19 cellular contexts compared by ENCODE assay signal in the genomic region with DNA sequence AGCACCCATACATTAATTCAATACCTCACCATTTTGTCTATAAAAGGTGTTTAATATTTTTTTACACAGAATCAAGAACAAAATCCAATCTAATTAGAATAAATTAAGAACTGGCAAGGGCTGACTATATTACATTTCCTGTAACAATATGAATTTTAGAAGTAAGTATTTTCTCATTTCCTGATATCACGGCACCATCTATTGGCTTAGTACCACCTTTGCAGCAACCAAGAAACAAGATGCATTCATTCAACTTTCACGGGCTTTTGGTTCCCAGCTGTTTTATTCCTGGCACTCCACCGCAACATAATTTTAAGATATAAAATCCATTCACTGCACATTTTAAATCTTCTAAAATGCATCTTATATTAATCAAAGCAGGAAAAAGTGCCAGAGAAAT. TPM values are rescaled to one million over a fixed set of nuclear protein-coding genes. Genes with fewer than 3 reads are reported as not detected.
A peak's percentile ranks its signal among the peaks of the same experiment; 100 is the strongest.
DNase-seq lines count a peak whose midpoint lies in the region; ATAC-seq, FAIRE-seq and TF ChIP-seq lines count a peak whose summit lies in the region.
"Had no signal": no experiment of that assay in that cellular context is flagged by ENCODE, and none has a peak within 500 bp of the region (broad histone marks: within the 10 kb centered on the region; RNA-seq: fewer than 3 reads in every experiment).

No MANE protein-coding gene starts in this region.

- peaks cover 84% of the 10 kb centered on the region for H3K79me2 ChIP-seq in PC-9 (ENCODE audit: low read depth)
- peaks cover 8 to 91% of the 10 kb centered on the region in 2 experiments for H3K79me2 ChIP-seq in H1 (ENCODE audit: control insufficient read depth in 1 of 2, insufficient read depth in 2 of 2, low read length in 2 of 2)

- intact Hi-C loops in CD4-positive, alpha-beta T cell (cut with DNase I, micrococcal nuclease), result loop anchor here in 1 of 2 experiments (5.0 kb wide), 1 partner anchor 267 kb away; no protein-coding TSS in a partner anchor
- intact Hi-C loops in PC-9 (cut with micrococcal nuclease; ENCODE audit: unreplicated experiment) (loop anchor here (5.0 to 10.0 kb wide), 4 partner anchors 100 to 467 kb away; partner anchors contain the start of genes NR6A1 and OLFML2A), prostate gland (cut with DNase I) (loop anchor here (10.0 kb wide), 1 partner anchor 270 kb away; no protein-coding TSS in a partner anchor)
- intact Hi-C loops in activated naive CD4-positive, alpha-beta T cell treated with anti-CD3 and anti-CD28 coated beads for 36 hours (cut with micrococcal nuclease), result loop anchor here (1.0 kb wide), 1 partner anchor 267 kb away; no protein-coding TSS in a partner anchor

- ATAC-seq in A549 (no peak), GM21515 (IDR thresholded peaks at IDR 0.05; ENCODE audit: unreplicated experiment) (no peak)
- ATAC-seq in CD4-positive, alpha-beta T cell (ENCODE audit: poor library complexity), result no peak
- ATAC-seq: esophagus mucosa, left cardiac atrium, right cardiac atrium had no signal

- 71% methylated on average over 3 of the region's 3 CpGs for WGBS in A549 (ENCODE audit: missing lambda C conversion rate)
- WGBS in H1 (ENCODE audit: extremely low coverage in 1 of 2, insufficient coverage in 1 of 2, insufficient read length in 1 of 2, insufficient replicate concordance in 2 of 2, low coverage in 1 of 2, low lambda C conversion rate in 2 of 2, missing lambda C conversion rate in 1 of 2), 2 experiments, result 93% methylated on average over 3 of the region's 3 CpGs; no CpG with 5 or more reads in 1 of the 2 experiments
- WGBS in prostate gland, result 71% methylated on average over 3 of the region's 3 CpGs

- peaks cover 74% of the 10 kb centered on the region for H3K36me3 Mint-ChIP-seq in CD4-positive, alpha-beta T cell (ENCODE audit: low read depth)
- H3K36me3 Mint-ChIP-seq in activated naive CD4-positive, alpha-beta T cell treated with anti-CD3 and anti-CD28 coated beads for 36 hours (ENCODE audit: low read depth), result peaks cover 7% of the 10 kb centered on the region

- peaks cover 10% of the 10 kb centered on the region for H3K79me1 ChIP-seq in H1 (ENCODE audit: low read depth, low read length)

- TF ChIP-seq EP300 in A549 (IDR thresholded peaks at IDR 0.05) (no peak), H1 (IDR thresholded peaks at IDR 0.05; ENCODE audit: borderline replicate concordance in 1 of 2, low read depth in 2 of 2, low read length in 2 of 2) (no peak)

- H3K23me2 ChIP-seq in H1 (ENCODE audit: low read depth, low read length), result no peaks in the 10 kb centered on the region

- no peaks in the 10 kb centered on the region for H3K27me3 Mint-ChIP-seq in CD4-positive, alpha-beta T cell
- H3K27me3 Mint-ChIP-seq in activated naive CD4-positive, alpha-beta T cell treated with anti-CD3 and anti-CD28 coated beads for 36 hours (ENCODE audit: low read depth), result no peaks in the 10 kb centered on the region

- no peak overlapping the region for H3K4ac ChIP-seq in H1 (replicated peaks; ENCODE audit: insufficient read length, low read depth, low read length)

- H2BK15ac ChIP-seq in H1 (ENCODE audit: low read length), result no peak overlapping the region

- no peak overlapping the region for H3K18ac ChIP-seq in H1 (ENCODE audit: extremely low read depth, low read length)

- H3K4me3 ChIP-seq in A549 (no peak overlapping the region), PC-9 (no peak overlapping the region), H1 (ENCODE audit: extremely low read depth in 1 of 4, insufficient read depth in 2 of 4, low read depth in 3 of 4, low read length in 4 of 4) (no peak overlapping the region), prostate gland (no peak overlapping the region)

- no peak overlapping the region for H3K23ac ChIP-seq in H1 (ENCODE audit: insufficient read length)

- peaks cover 53% of the 10 kb centered on the region for H3K4me1 ChIP-seq in A549
- peaks cover 71% of the 10 kb centered on the region for H3K4me1 ChIP-seq in PC-9 (replicated peaks; ENCODE audit: insufficient read depth)
- peaks cover 6 to 16% (median 13%) of the 10 kb centered on the region in 4 experiments for H3K4me1 ChIP-seq in H1 (replicated peaks in 1 of 4; ENCODE audit: control insufficient read depth in 3 of 4, insufficient read depth in 4 of 4, low read length in 3 of 4)
- peaks cover 4% of the 10 kb centered on the region for H3K4me1 ChIP-seq in prostate gland (replicated peaks)

- H4K8ac ChIP-seq in H1 (ENCODE audit: extremely low read depth, insufficient read depth, low read length), result no peak overlapping the region

- DNase-seq in A549 (ENCODE audit: low read depth in 1 of 2, low spot score in 1 of 2) (no peak), PC-9 (no peak), H1 (ENCODE audit: low read depth in 1 of 2, low spot score in 2 of 2) (no peak), prostate gland (ENCODE audit: low spot score) (no peak), NOMO-1 treated with dmso at 0.1 percent for 144 hours (lab: John Stamatoyannopoulos, UW; ENCODE audit: unreplicated experiment) (no peak)
- no peak for DNase-seq in CD4-positive, alpha-beta T cell
- no peak for DNase-seq in activated naive CD4-positive, alpha-beta T cell treated with anti-CD3 and anti-CD28 coated beads for 36 hours
- DNase-seq: hippocampal formation; left cardiac atrium; NCI-H1105; NCI-H524; right cardiac atrium; stimulated activated CD4-positive, alpha-beta T cell treated with anti-CD3 and anti-CD28 coated beads, Interleukin-2, amount 100 ng/mL, for 48 hours; T1000 had no signal

- H3F3A ChIP-seq in PC-9 (ENCODE audit: insufficient read depth, low read depth), result peaks cover 63% of the 10 kb centered on the region

- H3K36me3 ChIP-seq in PC-9 (ENCODE audit: low read depth) (peaks cover 2% of the 10 kb centered on the region; the same call in 1 of the 2 replicates), H1 (ENCODE audit: control insufficient read depth in 2 of 4, insufficient read depth in 4 of 4, low read length in 3 of 4) (peaks cover 0 to 3% (median under 1%) of the 10 kb centered on the region in 4 experiments; a peak in 1 of 8 replicates), prostate gland (no peaks in the 10 kb centered on the region)

- no peak overlapping the region for H2BK120ac ChIP-seq in H1 (replicated peaks; ENCODE audit: low read depth, low read length)

- H3K4me1 Mint-ChIP-seq in CD4-positive, alpha-beta T cell (ENCODE audit: low read depth), result peaks cover 66% of the 10 kb centered on the region
- peaks cover 61% of the 10 kb centered on the region for H3K4me1 Mint-ChIP-seq in activated naive CD4-positive, alpha-beta T cell treated with anti-CD3 and anti-CD28 coated beads for 36 hours (ENCODE audit: low read depth)

- no peak overlapping the region for H2AK5ac ChIP-seq in H1 (ENCODE audit: low read depth, low read length)

- H3K27me3 ChIP-seq in CD4-positive, alpha-beta T cell (ENCODE audit: control insufficient read depth, insufficient read depth, low read length), result no peaks in the 10 kb centered on the region
- no peaks in the 10 kb centered on the region for H3K27me3 ChIP-seq in PC-9 (ENCODE audit: insufficient read depth, low read depth)
- H3K27me3 ChIP-seq in H1 (replicated peaks in 1 of 4; ENCODE audit: control insufficient read depth in 3 of 4, extremely low read depth in 1 of 4, insufficient read depth in 3 of 4, low read length in 3 of 4), result no peaks in the 10 kb centered on the region
- H3K27me3 ChIP-seq in prostate gland (replicated peaks; ENCODE audit: insufficient read depth), result no peaks in the 10 kb centered on the region

- TF ChIP-seq CTCF in A549 (IDR thresholded peaks at IDR 0.05) (peak; percentile 36; the same call in 2 of the 3 replicates), PC-9 (conservative IDR thresholded peaks at IDR 0.05) (no peak; the same call in 1 of the 2 replicates), H1 (IDR thresholded peaks at IDR 0.05; ENCODE audit: control extremely low read depth in 1 of 3, insufficient read depth in 1 of 3, low read depth in 1 of 3, low read length in 3 of 3) (no peak; a peak in 1 of 4 replicates), prostate gland (IDR thresholded peaks at IDR 0.05) (no peak)
- no peak for TF ChIP-seq CTCF in CD4-positive, alpha-beta T cell (IDR thresholded peaks at IDR 0.05)

- no peak overlapping the region for H3K56ac ChIP-seq in H1 (replicated peaks; ENCODE audit: insufficient read length, low read depth, low read length)

- TF ChIP-seq POLR2A in A549 (IDR thresholded peaks at IDR 0.05; ENCODE audit: low read length) (no peak), H1 (IDR thresholded peaks at IDR 0.05; ENCODE audit: control extremely low read depth in 1 of 2, low read depth in 2 of 2, low read length in 2 of 2) (no peak), prostate gland (IDR thresholded peaks at IDR 0.05) (no peak)

- H3K9ac ChIP-seq in H1 (replicated peaks in 1 of 4; ENCODE audit: extremely low read depth in 1 of 4, low read depth in 3 of 4, low read length in 3 of 4), result no peak overlapping the region

- no peaks in the 10 kb centered on the region for H3K9me3 Mint-ChIP-seq in CD4-positive, alpha-beta T cell
- no peaks in the 10 kb centered on the region for H3K9me3 Mint-ChIP-seq in activated naive CD4-positive, alpha-beta T cell treated with anti-CD3 and anti-CD28 coated beads for 36 hours

- FAIRE-seq in A549 (lab: Jason Lieb, UNC) (no peak), H1 (lab: Jason Lieb, UNC) (no peak)
- FAIRE-seq: GM18507 had no signal

- H2AFZ ChIP-seq in PC-9 (no peak overlapping the region), H1 (ENCODE audit: low read length) (no peak overlapping the region)

- H4K5ac ChIP-seq in H1 (ENCODE audit: insufficient read length, low read depth, low read length), result no peak overlapping the region

- H4K20me1 ChIP-seq in PC-9 (ENCODE audit: insufficient read depth), result peaks cover 20% of the 10 kb centered on the region
- H4K20me1 ChIP-seq in H1 (replicated peaks in 1 of 2; ENCODE audit: control insufficient read depth in 1 of 2, insufficient read depth in 2 of 2, low read length in 2 of 2), result peaks cover 11 to 14% of the 10 kb centered on the region in 2 experiments

- BruUV-seq in PC-9 (replicated peaks; lab: Mats Ljungman, UMichigan), result no TSS peak

- no peak overlapping the region for H4K91ac ChIP-seq in H1 (replicated peaks; ENCODE audit: insufficient read length, low read length)

- H2BK5ac ChIP-seq in H1 (ENCODE audit: low read depth, low read length), result no peak overlapping the region

- H2BK20ac ChIP-seq in H1 (ENCODE audit: low read length), result no peak overlapping the region

- H2BK12ac ChIP-seq in H1 (ENCODE audit: low read depth, low read length), result no peak overlapping the region

- H3K27ac ChIP-seq in A549 (peak overlapping the region in 1 of 2 experiments; percentile 84; a peak in 3 of 6 replicates), PC-9 (peak overlapping the region; percentile 97; the same call in 1 of the 2 replicates), H1 (ENCODE audit: low read depth, low read length) (no peak overlapping the region), prostate gland (no peak overlapping the region)
- no peak overlapping the region for H3K27ac ChIP-seq in CD4-positive, alpha-beta T cell (ENCODE audit: low read depth, low read length)
- H3K27ac ChIP-seq: RWPE1 had no signal

- TF ChIP-seq RAD21 in A549 (conservative IDR thresholded peaks at IDR 0.05 in 1 of 2, IDR thresholded peaks at IDR 0.05 in 1 of 2) (peak; percentile 49 to 59; a peak in 4 of 5 replicates), H1 (IDR thresholded peaks at IDR 0.05 in 1 of 2, conservative IDR thresholded peaks at IDR 0.05 in 1 of 2; ENCODE audit: low read depth in 2 of 2, low read length in 2 of 2) (peak; percentile 24 to 35; a peak in 3 of 4 replicates)

- H3K4me2 ChIP-seq in A549 (peak overlapping the region; percentile 23; the same call in 2 of the 3 replicates), PC-9 (peak overlapping the region; percentile 91; the same call in 1 of the 2 replicates), H1 (ENCODE audit: insufficient read depth in 1 of 2, low read depth in 2 of 2, low read length in 2 of 2) (no peak overlapping the region)

- peak overlapping the region; percentile 27 for H3K27ac Mint-ChIP-seq in CD4-positive, alpha-beta T cell
- no peak overlapping the region for H3K27ac Mint-ChIP-seq in activated naive CD4-positive, alpha-beta T cell treated with anti-CD3 and anti-CD28 coated beads for 36 hours

- CTCF ChIA-PET in A549 (lab: Yijun Ruan, JAX), result interaction anchor here (1.0 to 32.7 kb wide), 11 partner anchors 9 to 852 kb away, joined by 3 to 429 read pairs (median 4); partner anchors contain the start of genes NR6A1 and PSMB7
- CTCF ChIA-PET in CD4-positive, alpha-beta T cell (lab: Charles Lee), result no interaction called here
- CTCF ChIA-PET in PC-9 (lab: Charles Lee), result interaction anchor here (0.6 to 0.7 kb wide), 4 partner anchors 349 to 886 kb away, joined by 4 to 10 read pairs (median 4); no protein-coding TSS in a partner anchor
- CTCF ChIA-PET in H1 (lab: Charles Lee; ENCODE audit: partially characterized antibody), result interaction anchor here (0.8 to 21.3 kb wide), 7 partner anchors 15 to 434 kb away, joined by 3 to 330 read pairs (median 5); partner anchors contain the start of gene PSMB7
- CTCF ChIA-PET in activated naive CD4-positive, alpha-beta T cell treated with anti-CD3 and anti-CD28 coated beads for 36 hours (lab: Charles Lee), result interaction anchor here (0.8 to 1.4 kb wide), 3 partner anchors 12 to 268 kb away, joined by 3 to 5 read pairs (median 3); no protein-coding TSS in a partner anchor

- H3K9me3 ChIP-seq in A549, result no peaks in the 10 kb centered on the region
- H3K9me3 ChIP-seq in CD4-positive, alpha-beta T cell (ENCODE audit: control insufficient read depth, low read length), result no peaks in the 10 kb centered on the region
- H3K9me3 ChIP-seq in PC-9 (ENCODE audit: insufficient read depth, low read depth), result no peaks in the 10 kb centered on the region
- no peaks in the 10 kb centered on the region for H3K9me3 ChIP-seq in H1 (ENCODE audit: insufficient read depth in 2 of 2, low read depth in 1 of 2, low read length in 1 of 2)
- no peaks in the 10 kb centered on the region for H3K9me3 ChIP-seq in prostate gland

- POLR2A ChIA-PET in A549 (lab: Yijun Ruan, JAX), result interaction anchor here (0.7 kb wide), 1 partner anchor 9 kb away, joined by 3 read pairs; no protein-coding TSS in a partner anchor
- POLR2A ChIA-PET in CD4-positive, alpha-beta T cell (lab: Charles Lee), result no interaction called here
- POLR2A ChIA-PET in PC-9 (lab: Charles Lee; ENCODE audit: unreplicated experiment), result interaction anchor here (0.6 kb wide), 1 partner anchor 947 kb away, joined by 10 read pairs; no protein-coding TSS in a partner anchor
- POLR2A ChIA-PET in H1 (lab: Charles Lee; ENCODE audit: partially characterized antibody), result interaction anchor here (1.0 to 1.2 kb wide), 3 partner anchors 11 to 30 kb away, joined by 3 to 5 read pairs (median 4); no protein-coding TSS in a partner anchor

- no peak overlapping the region for H3K14ac ChIP-seq in H1 (ENCODE audit: insufficient read length)

- H3K9me2 ChIP-seq in PC-9 (ENCODE audit: insufficient read depth), result no peaks in the 10 kb centered on the region

- H3K4me3 Mint-ChIP-seq in CD4-positive, alpha-beta T cell, result no peak overlapping the region
- H3K4me3 Mint-ChIP-seq in activated naive CD4-positive, alpha-beta T cell treated with anti-CD3 and anti-CD28 coated beads for 36 hours, result no peak overlapping the region

RNA-seq across cellular contexts. Expression of gene PSMB7, which starts 20.6 kb away (rescaled TPM):
- polyA plus RNA-seq in A549 (2011; rRNA removed) (418 and 429 TPM in 2 replicates), A549 (2017; fragmentation: RNase III; extraction: RNeasy Plus Mini Kit Qiagen cat#74134 plus additional on column Dnase treatment) (312 to 345 TPM (median 332 TPM) in 3 replicates), H1 (2011; rRNA removed) (213 and 357 TPM in 2 replicates)
- 371 and 377 TPM in 2 replicates for polyA plus RNA-seq in A549 (2012; cell fraction: cytosol; rRNA removed)
- 156 and 229 TPM in 2 replicates for polyA plus RNA-seq in A549 (2012; cell fraction: nucleus; rRNA removed)
- 209 and 238 TPM in 2 replicates for polyA minus RNA-seq in A549 (2011; rRNA and poly(A)+ RNA removed)
- 10 to 100 TPM; 69.3 to 71.7 TPM for total RNA-seq in CD4-positive, alpha-beta T cell
- total RNA-seq in PC-9 (2021) (328 and 359 TPM in 2 replicates), prostate gland (100 to 1,000 TPM; 150 to 158 TPM)
- 219 and 222 TPM in 2 replicates for total RNA-seq in H1 (2021; fragmentation: NEBNext Ultra II Directional; extraction: Animal tissue kit (Norgen Biotek cat#: 25700))
- polyA plus RNA-seq in H1 (2011; cell fraction: cytosol; rRNA removed), result 297 TPM
- 129 TPM for polyA plus RNA-seq in H1 (2011; cell fraction: nucleus; rRNA removed)
- 339 to 357 TPM (median 351 TPM) in 4 replicates for polyA plus RNA-seq in H1 (2012, experiment 1 of 2)
- polyA plus RNA-seq in H1 (2012, experiment 2 of 2), result 227 TPM
- 173 TPM for polyA plus RNA-seq in H1 (2013, experiment 1 of 2)
- polyA plus RNA-seq in H1 (2013, experiment 2 of 2), result 175 TPM
- polyA minus RNA-seq in H1 (2011; rRNA and poly(A)+ RNA removed), result 273 and 298 TPM in 2 replicates
- 106 TPM for polyA minus RNA-seq in H1 (2011; cell fraction: cytosol; rRNA and poly(A)+ RNA removed)
- 89.9 TPM for polyA minus RNA-seq in H1 (2011; cell fraction: nucleus; rRNA and poly(A)+ RNA removed)
- 100 to 1,000 TPM; 161 to 167 TPM for total RNA-seq in activated naive CD4-positive, alpha-beta T cell treated with anti-CD3 and anti-CD28 coated beads for 36 hours

RNA-seq across cellular contexts. Expression of gene ADGRD2, which starts 55.7 kb away (rescaled TPM):
- polyA plus RNA-seq in A549 (2011; rRNA removed), result not detected in 2 replicates
- not detected in 2 replicates for polyA plus RNA-seq in A549 (2012; cell fraction: cytosol; rRNA removed)
- polyA plus RNA-seq in A549 (2012; cell fraction: nucleus; rRNA removed), result not detected in 2 replicates
- polyA plus RNA-seq in A549 (2017; fragmentation: RNase III; extraction: RNeasy Plus Mini Kit Qiagen cat#74134 plus additional on column Dnase treatment), result not detected in 3 replicates
- not detected in 2 replicates for polyA minus RNA-seq in A549 (2011; rRNA and poly(A)+ RNA removed)
- total RNA-seq in CD4-positive, alpha-beta T cell, result not detected
- total RNA-seq in PC-9 (2021), result not detected in 2 replicates
- 1.1 and 1.4 TPM in 2 replicates for total RNA-seq in H1 (2021; fragmentation: NEBNext Ultra II Directional; extraction: Animal tissue kit (Norgen Biotek cat#: 25700))
- polyA plus RNA-seq in H1 (2011; rRNA removed), result 0.41 and 1.2 TPM in 2 replicates
- polyA plus RNA-seq in H1 (2011; cell fraction: cytosol; rRNA removed), result 0.97 TPM
- polyA plus RNA-seq in H1 (2011; cell fraction: nucleus; rRNA removed), result 6.4 TPM
- 0.18 to 1.4 TPM (median 0.68 TPM) in 4 replicates for polyA plus RNA-seq in H1 (2012, experiment 1 of 2)
- polyA plus RNA-seq in H1 (2012, experiment 2 of 2), result 0.13 TPM
- polyA plus RNA-seq in H1 (2013, experiment 1 of 2), result 0.36 TPM
- polyA plus RNA-seq in H1 (2013, experiment 2 of 2), result 0.42 TPM
- 0.32 and 2.0 TPM in 2 replicates for polyA minus RNA-seq in H1 (2011; rRNA and poly(A)+ RNA removed)
- polyA minus RNA-seq in H1 (2011; cell fraction: cytosol; rRNA and poly(A)+ RNA removed), result 2.3 TPM
- polyA minus RNA-seq in H1 (2011; cell fraction: nucleus; rRNA and poly(A)+ RNA removed), result 4.8 TPM
- 1 to 10 TPM; 1.0 to 4.0 TPM for total RNA-seq in prostate gland
- not detected for total RNA-seq in activated naive CD4-positive, alpha-beta T cell treated with anti-CD3 and anti-CD28 coated beads for 36 hours
- total RNA-seq: HT1080, left cardiac atrium had no signal

Comparison
In these comparisons a context has a peak if more than half of its experiments do, and no peak if none do; other contexts are left out.
1. H3K4me2 ChIP-seq: peak in A549 (single experiment) and PC-9 (single experiment); none in H1 (0 of 2).
2. Of the 18 proteins assayed by ChIP-seq in both H1 and A549: peak only in H1: none; only in A549: CTCF; in both: RAD21; in neither: 16.